In genomic region chr11:128172046-128172878, GRCh38 we compare ENCODE assay signal across 8 cellular contexts.
A peak's percentile ranks its signal among the peaks of the same experiment; 100 is the strongest.
DNase-seq lines count a peak whose midpoint lies in the region; ATAC-seq and TF ChIP-seq lines count a peak whose summit lies in the region.

No MANE protein-coding gene starts in this region.

- no peak overlapping the region for H3K27ac ChIP-seq in PC-3 (ENCODE audit: low read length)

- no peak overlapping the region for H3K4me3 Mint-ChIP-seq in nephron progenitor cell

- no peaks in the 10 kb centered on the region for H3K36me3 ChIP-seq in PC-3 (ENCODE audit: low read depth, low read length)

- H4K20me1 ChIP-seq in PC-3 (ENCODE audit: low read length): no peaks in the 10 kb centered on the region

- 0 out of 2 replicates have a peak overlapping the region, but pooled peaks have one; percentile 0 for H3K9ac ChIP-seq in PC-3 (ENCODE audit: low read length)

- intact Hi-C loops in PC-3 (cut with micrococcal nuclease): loop anchor here (1.0 to 2.0 kb wide), 5 partner anchors 38 to 458 kb away; no protein-coding TSS in a partner anchor

- H3K79me2 ChIP-seq in PC-3 (ENCODE audit: low read length): no peaks in the 10 kb centered on the region

- no peak overlapping the region for H3K27ac Mint-ChIP-seq in nephron progenitor cell

- no peaks in the 10 kb centered on the region for H3F3A ChIP-seq in PC-3 (ENCODE audit: low read length, unreplicated experiment)

- H3K27me3 Mint-ChIP-seq in nephron progenitor cell (ENCODE audit: low read depth, poor library complexity): peaks cover 10% of the 10 kb centered on the region

- TF ChIP-seq CTCF in PC-3 (conservative IDR thresholded peaks at IDR 0.05; ENCODE audit: low read depth, low read length) (peak; percentile 96), nephron progenitor cell (IDR thresholded peaks at IDR 0.05) (peak; percentile 84)

- CTCF ChIA-PET in PC-3 (lab: Charles Lee): interaction anchor here (0.6 to 2.7 kb wide), 10 partner anchors 9 to 659 kb away, joined by 3 to 25 read pairs (median 4); no protein-coding TSS in a partner anchor

- no peak overlapping the region for H3K4me3 ChIP-seq in PC-3 (ENCODE audit: low read length)

- H3K4me2 ChIP-seq in PC-3 (ENCODE audit: low read length): peak overlapping the region; percentile 61

- H3K36me3 Mint-ChIP-seq in nephron progenitor cell (ENCODE audit: low read depth): no peaks in the 10 kb centered on the region

- H3K9me3 ChIP-seq in PC-3 (ENCODE audit: low read length): no peaks in the 10 kb centered on the region

- POLR2A ChIA-PET in PC-3 (lab: Charles Lee; ENCODE audit: unreplicated experiment): interaction anchor here (0.7 kb wide), 2 partner anchors 107 to 547 kb away, joined by 3 to 5 read pairs; no protein-coding TSS in a partner anchor

- peaks cover 20% of the 10 kb centered on the region for H3K4me1 ChIP-seq in PC-3 (ENCODE audit: insufficient read depth, low read length)

- no peaks in the 10 kb centered on the region for H3K9me3 Mint-ChIP-seq in nephron progenitor cell

- BruUV-seq in PC-3 (replicated peaks; lab: Mats Ljungman, UMichigan): no TSS peak

- DNase-seq in ACHN (peak; percentile 74), HuH-7.5 (ENCODE audit: low spot score) (peak; percentile 7), PC-3 (peak; percentile 95), fibroblast of gingiva (ENCODE audit: low read depth) (peak; percentile 80), nephron progenitor cell (peak; percentile 87)
- peak; percentile 84 for DNase-seq in activated T-cell treated with anti-CD3 and anti-CD28 coated beads, Interleukin-2, amount 50 U/mL, for 1 hour
- peak; percentile 89 for DNase-seq in stimulated activated naive CD8-positive, alpha-beta T cell treated with anti-CD3 and anti-CD28 coated beads, Interleukin-15, Interleukin-2, amounts not matched to agents 100 U/mL and 50 U/mL, for 24 hours

- peaks cover 22% of the 10 kb centered on the region for H3K4me1 Mint-ChIP-seq in nephron progenitor cell

- H3K9me2 ChIP-seq in PC-3 (replicated peaks; ENCODE audit: low read length): no peaks in the 10 kb centered on the region

- no peaks in the 10 kb centered on the region for H3K27me3 ChIP-seq in PC-3 (ENCODE audit: low read length)

- ATAC-seq in GM18870 (IDR thresholded peaks at IDR 0.05; ENCODE audit: unreplicated experiment): peak; percentile 75
- peak; percentile 89 for ATAC-seq in PC-3
- peak; percentile 71 for ATAC-seq in stimulated activated naive CD8-positive, alpha-beta T cell treated with anti-CD3 and anti-CD28 coated beads, Interleukin-15, Interleukin-2, amounts not matched to agents 100 U/mL and 50 U/mL, for 24 hours

- in situ Hi-C loops in ACHN (cut with HindIII; ENCODE audit: low pct_ligation_motif_present, low pct_unique_long_range_greater_than_20kb, low sequenced_read_pairs): loop anchor here (25.0 kb wide), 1 partner anchor 465 kb away; no protein-coding TSS in a partner anchor

- H2AFZ ChIP-seq in PC-3 (ENCODE audit: low read length): no peak overlapping the region

Comparison
In these comparisons a context has a peak if more than half of its experiments do, and no peak if none do; other contexts are left out.
1. DNase-seq: peak in every context shown above with its lines; median percentile 95 in PC-3; 89 in stimulated activated naive CD8-positive, alpha-beta T cell treated with anti-CD3 and anti-CD28 coated beads, Interleukin-15, Interleukin-2, amounts not matched to agents 100 U/mL and 50 U/mL, for 24 hours; 87 in nephron progenitor cell; 84 in activated T-cell treated with anti-CD3 and anti-CD28 coated beads, Interleukin-2, amount 50 U/mL, for 1 hour; 80 in fibroblast of gingiva; 74 in ACHN; 7 in HuH-7.5.